In the genomic region with DNA sequence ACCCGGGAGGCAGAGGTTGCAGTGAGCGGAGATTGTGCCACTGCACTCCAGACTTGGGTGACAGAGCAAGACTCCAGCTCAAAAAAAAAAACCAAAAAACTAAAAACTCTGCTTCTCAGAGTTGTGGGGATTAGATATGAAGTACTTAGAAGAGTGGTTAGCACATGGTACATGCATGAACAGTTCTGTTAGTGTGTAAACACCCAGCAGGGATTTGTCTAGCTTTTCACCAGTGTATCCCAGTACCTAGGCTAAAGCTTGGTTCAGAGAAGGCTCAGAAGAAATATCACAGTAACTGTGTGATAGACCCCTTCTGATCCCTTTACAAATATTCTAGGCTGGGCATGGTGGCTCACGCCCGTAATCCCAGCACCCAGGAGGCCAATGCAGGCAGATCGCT, we compare ENCODE assay signal across 1 cellular context.
TF ChIP-seq lines count a peak whose summit lies in the region.

No MANE protein-coding gene starts in this region.

TF ChIP-seq in SK-N-SH treated with all-trans-retinoic acid at 6 μM for 48 hours, 23 proteins besides CTCF, POLR2A, EP300 and RAD21 (continued from another document):
- TF ChIP-seq, protein P1, sequence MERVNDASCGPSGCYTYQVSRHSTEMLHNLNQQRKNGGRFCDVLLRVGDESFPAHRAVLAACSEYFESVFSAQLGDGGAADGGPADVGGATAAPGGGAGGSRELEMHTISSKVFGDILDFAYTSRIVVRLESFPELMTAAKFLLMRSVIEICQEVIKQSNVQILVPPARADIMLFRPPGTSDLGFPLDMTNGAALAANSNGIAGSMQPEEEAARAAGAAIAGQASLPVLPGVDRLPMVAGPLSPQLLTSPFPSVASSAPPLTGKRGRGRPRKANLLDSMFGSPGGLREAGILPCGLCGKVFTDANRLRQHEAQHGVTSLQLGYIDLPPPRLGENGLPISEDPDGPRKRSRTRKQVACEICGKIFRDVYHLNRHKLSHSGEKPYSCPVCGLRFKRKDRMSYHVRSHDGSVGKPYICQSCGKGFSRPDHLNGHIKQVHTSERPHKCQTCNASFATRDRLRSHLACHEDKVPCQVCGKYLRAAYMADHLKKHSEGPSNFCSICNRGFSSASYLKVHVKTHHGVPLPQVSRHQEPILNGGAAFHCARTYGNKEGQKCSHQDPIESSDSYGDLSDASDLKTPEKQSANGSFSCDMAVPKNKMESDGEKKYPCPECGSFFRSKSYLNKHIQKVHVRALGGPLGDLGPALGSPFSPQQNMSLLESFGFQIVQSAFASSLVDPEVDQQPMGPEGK (CRISPR knock-in tag; IDR thresholded peaks at IDR 0.05; ENCODE audit: borderline replicate concordance), result no peak
- TF ChIP-seq OSR1 (CRISPR knock-in tag; IDR thresholded peaks at IDR 0.05) (no peak), SNAI2 (CRISPR knock-in tag; IDR thresholded peaks at IDR 0.05) (no peak)
